ENCODE assay signal across 16 cellular contexts in the genomic region with DNA sequence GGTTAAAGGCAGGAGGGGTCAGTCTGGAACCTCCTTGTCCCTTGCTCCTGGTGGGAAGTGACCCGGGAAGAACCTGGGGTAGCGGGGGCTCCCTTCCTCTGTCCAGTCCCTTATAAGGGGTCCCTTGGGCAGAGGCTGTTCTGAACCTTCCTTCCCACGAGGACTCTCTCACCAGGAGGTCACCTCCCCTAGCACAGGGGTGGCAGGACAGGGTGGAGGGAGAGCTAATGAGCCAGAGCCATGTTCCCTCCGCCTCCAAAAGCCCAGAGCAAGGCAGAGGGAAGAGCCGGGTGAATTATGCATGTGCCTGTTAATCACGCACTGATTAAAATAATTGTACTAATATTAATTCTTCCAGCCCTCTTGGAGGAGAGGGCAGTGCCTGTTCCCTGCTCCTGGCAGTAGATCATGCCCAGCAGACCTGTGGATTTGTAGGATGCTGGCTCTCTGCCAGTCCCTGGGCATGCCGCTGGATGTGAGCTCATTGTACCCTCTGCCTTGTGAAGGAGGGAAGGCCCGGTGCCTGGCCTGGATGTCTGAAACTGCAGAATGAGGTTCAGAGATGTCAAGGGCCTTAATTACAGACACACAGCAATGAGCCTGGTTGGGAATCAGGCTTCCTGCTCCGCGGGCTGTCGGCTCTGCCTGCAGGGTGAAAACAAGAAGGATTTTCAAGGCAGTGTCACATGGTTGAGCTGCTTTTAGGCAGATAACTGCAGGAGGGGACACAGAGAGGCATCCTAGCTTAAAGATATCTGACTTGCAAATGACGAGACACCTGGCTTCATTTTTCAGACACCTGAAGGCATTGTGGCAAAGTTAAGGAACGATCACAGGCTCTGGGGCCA.
A peak's percentile ranks its signal among the peaks of the same experiment; 100 is the strongest.
DNase-seq lines count a peak whose midpoint lies in the region; ATAC-seq and TF ChIP-seq lines count a peak whose summit lies in the region.
"Had no signal": no experiment of that assay in that cellular context is flagged by ENCODE, and none has a peak within 500 bp of the region (broad histone marks: within the 10 kb centered on the region; RNA-seq: fewer than 3 reads in every experiment).

No MANE protein-coding gene starts in this region.

- no peaks in the 10 kb centered on the region for H3K36me3 ChIP-seq in WERI-Rb-1

- H3K9me3 ChIP-seq in H9 (ENCODE audit: control insufficient read depth, low read depth, low read length) (no peaks in the 10 kb centered on the region), WERI-Rb-1 (ENCODE audit: severe bottlenecking) (no peaks in the 10 kb centered on the region)

- H2BK15ac ChIP-seq in H9 (ENCODE audit: low read depth, low read length), result no peak overlapping the region

- H3K9ac ChIP-seq in H9 (ENCODE audit: extremely low read depth, insufficient read length, low read length), result no peak overlapping the region

- no peak overlapping the region for H3T11ph ChIP-seq in H9 (ENCODE audit: low read length)

- no peak overlapping the region for H4K5ac ChIP-seq in H9 (ENCODE audit: insufficient read length, low read depth, low read length)

- H2BK120ac ChIP-seq in H9 (ENCODE audit: low read depth, low read length, poor library complexity, severe bottlenecking), result no peak overlapping the region

- no peak overlapping the region for H4K8ac ChIP-seq in H9 (replicated peaks; ENCODE audit: insufficient read length, low read depth, low read length)

- no peaks in the 10 kb centered on the region for H3K9me3 Mint-ChIP-seq in H9
- H3K9me3 Mint-ChIP-seq: stimulated activated memory B cell treated with anti-CD40 and anti-IgM and Interleukin-4, amounts not matched to agents 10 μg/mL and 1 μg/mL and 100 μg/mL, for 72 hours had no signal

- no peak overlapping the region for H4K91ac ChIP-seq in H9 (ENCODE audit: insufficient read length, low read depth, low read length)

- no peak for ATAC-seq in HG03025 (IDR thresholded peaks at IDR 0.05; ENCODE audit: low FRiP score, unreplicated experiment)
- ATAC-seq: activated CD4-positive, CD25-positive, alpha-beta regulatory T cell treated with anti-CD3 and anti-CD28 coated beads, Interleukin-2, amount 50 U/mL, for 24 hours; stimulated activated memory B cell treated with anti-CD40 and anti-IgM and Interleukin-4, amounts not matched to agents 10 μg/mL and 1 μg/mL and 100 μg/mL, for 72 hours had no signal

- H2BK12ac ChIP-seq in H9 (ENCODE audit: insufficient read length, low read depth, low read length), result no peak overlapping the region

- H2BK20ac ChIP-seq in H9 (ENCODE audit: low read depth, low read length, poor library complexity, severe bottlenecking), result no peak overlapping the region

- 0 out of 5 replicates have a peak overlapping the region, but pooled peaks of 1 of the 2 experiments have one; percentile 11 for H3K4me3 Mint-ChIP-seq in H9
- H3K4me3 Mint-ChIP-seq: CD14-positive monocyte; naive B cell; stimulated activated memory B cell treated with anti-CD40 and anti-IgM and Interleukin-4, amounts not matched to agents 10 μg/mL and 1 μg/mL and 100 μg/mL, for 72 hours had no signal

- H3K23ac ChIP-seq in H9 (ENCODE audit: insufficient read length, low read depth, low read length), result no peak overlapping the region

- H3K27me3 Mint-ChIP-seq in H9 (ENCODE audit: low read depth), result no peaks in the 10 kb centered on the region; the same call in 1 of the 2 replicates

- H2AFZ ChIP-seq in H9 (ENCODE audit: low read length), result no peak overlapping the region

- H3K27me3 ChIP-seq in H9 (ENCODE audit: insufficient read depth, low read length) (no peaks in the 10 kb centered on the region), WERI-Rb-1 (ENCODE audit: insufficient read depth, low read depth, severe bottlenecking) (no peaks in the 10 kb centered on the region)

- H3K4me2 ChIP-seq in H9 (ENCODE audit: insufficient read depth, insufficient read length, low read length), result no peak overlapping the region

- no peaks in the 10 kb centered on the region for H4K20me1 ChIP-seq in H9 (ENCODE audit: control insufficient read depth, insufficient read depth, insufficient read length)

- H3K27ac ChIP-seq in H9 (ENCODE audit: insufficient read length, low read depth, low read length) (no peak overlapping the region), WERI-Rb-1 (peak overlapping the region; percentile 76)

- H3K14ac ChIP-seq in H9 (ENCODE audit: insufficient read depth, low read length), result peak overlapping the region; percentile 48; the same call in 1 of the 2 replicates

- DNase-seq in NCI-H1092 (lab: John Stamatoyannopoulos, UW) (peak; percentile 32), NCI-H1092 treated with DMSO at 0.1 percent for 48 hours (lab: John Stamatoyannopoulos, UW) (no peak), H9 (peak; percentile 59), WERI-Rb-1 (peak; percentile 68), midbrain (lab: John Stamatoyannopoulos, UW) (peak; percentile 4), HuH-7.5 (ENCODE audit: low spot score) (no peak), NOMO-1 treated with dmso at 0.1 percent for 144 hours (lab: John Stamatoyannopoulos, UW; ENCODE audit: unreplicated experiment) (no peak)
- DNase-seq: activated effector memory CD4-positive, alpha-beta T cell treated with Interleukin-2 at 50 U/mL for 16 hours; foreskin fibroblast; naive B cell; NCI-H187 treated with DMSO at 0.1 percent for 48 hours; trophoblast cell had no signal

- 0 out of 2 replicates have a peak, but pooled peaks cover 2% of the 10 kb centered on the region for H3K79me2 ChIP-seq in H9 (ENCODE audit: insufficient read depth, low read length)

- TF ChIP-seq CTCF in H9 (conservative IDR thresholded peaks at IDR 0.05) (no peak), WERI-Rb-1 (IDR thresholded peaks at IDR 0.05; ENCODE audit: low read depth, low read length) (no peak)

- H3K4me1 ChIP-seq in H9 (ENCODE audit: insufficient read depth, low read length), result peaks cover 17% of the 10 kb centered on the region; the same call in 1 of the 2 replicates

- H3K36me3 Mint-ChIP-seq in H9 (ENCODE audit: insufficient read depth in 1 of 3, low read depth in 3 of 3), result no peaks in the 10 kb centered on the region
- H3K36me3 Mint-ChIP-seq: CD14-positive monocyte; naive B cell; stimulated activated memory B cell treated with anti-CD40 and anti-IgM and Interleukin-4, amounts not matched to agents 10 μg/mL and 1 μg/mL and 100 μg/mL, for 72 hours had no signal

- H3K4me1 Mint-ChIP-seq in H9, result peaks cover 44 to 52% of the 10 kb centered on the region in 2 experiments

- no peak overlapping the region for H3K18ac ChIP-seq in H9 (ENCODE audit: insufficient read length, low read depth, low read length)

- WGBS in H9 (ENCODE audit: extremely low coverage, insufficient read length, low lambda C conversion rate), result no CpG with 5 or more reads among the region's 13 CpGs

- H3K4me3 ChIP-seq in WERI-Rb-1 (ENCODE audit: low read depth, low read length), result no peak overlapping the region

- H3K23me2 ChIP-seq in H9 (ENCODE audit: insufficient read length, low read depth, low read length, poor library complexity, severe bottlenecking), result no peaks in the 10 kb centered on the region

- H3K79me1 ChIP-seq in H9 (ENCODE audit: insufficient read depth, low read depth, low read length, poor library complexity, severe bottlenecking), result no peaks in the 10 kb centered on the region

- H2BK5ac ChIP-seq in H9 (ENCODE audit: insufficient read length, low read length), result no peak overlapping the region

- H3K4ac ChIP-seq in H9 (ENCODE audit: low read depth, low read length), result no peak overlapping the region

- no peak overlapping the region for H2AK5ac ChIP-seq in H9 (ENCODE audit: insufficient read length, low read length)

- H3K56ac ChIP-seq in H9 (ENCODE audit: insufficient read length, low read depth, low read length), result no peak overlapping the region

- H3K27ac Mint-ChIP-seq in H9, result peak overlapping the region in 2 of 3 experiments; percentile 85 to 89; a peak in 6 of 7 replicates
- H3K27ac Mint-ChIP-seq: CD14-positive monocyte; stimulated activated memory B cell treated with anti-CD40 and anti-IgM and Interleukin-4, amounts not matched to agents 10 μg/mL and 1 μg/mL and 100 μg/mL, for 72 hours had no signal

Comparison
In these comparisons a context has a peak if more than half of its experiments do, and no peak if none do; other contexts are left out.
1. DNase-seq: peak in NCI-H1092 (single experiment), H9 (single experiment), WERI-Rb-1 (single experiment) and midbrain (single experiment); none in NCI-H1092 treated with DMSO at 0.1 percent for 48 hours (single experiment), HuH-7.5 (single experiment) and NOMO-1 treated with dmso at 0.1 percent for 144 hours (single experiment).